In the genomic region with DNA sequence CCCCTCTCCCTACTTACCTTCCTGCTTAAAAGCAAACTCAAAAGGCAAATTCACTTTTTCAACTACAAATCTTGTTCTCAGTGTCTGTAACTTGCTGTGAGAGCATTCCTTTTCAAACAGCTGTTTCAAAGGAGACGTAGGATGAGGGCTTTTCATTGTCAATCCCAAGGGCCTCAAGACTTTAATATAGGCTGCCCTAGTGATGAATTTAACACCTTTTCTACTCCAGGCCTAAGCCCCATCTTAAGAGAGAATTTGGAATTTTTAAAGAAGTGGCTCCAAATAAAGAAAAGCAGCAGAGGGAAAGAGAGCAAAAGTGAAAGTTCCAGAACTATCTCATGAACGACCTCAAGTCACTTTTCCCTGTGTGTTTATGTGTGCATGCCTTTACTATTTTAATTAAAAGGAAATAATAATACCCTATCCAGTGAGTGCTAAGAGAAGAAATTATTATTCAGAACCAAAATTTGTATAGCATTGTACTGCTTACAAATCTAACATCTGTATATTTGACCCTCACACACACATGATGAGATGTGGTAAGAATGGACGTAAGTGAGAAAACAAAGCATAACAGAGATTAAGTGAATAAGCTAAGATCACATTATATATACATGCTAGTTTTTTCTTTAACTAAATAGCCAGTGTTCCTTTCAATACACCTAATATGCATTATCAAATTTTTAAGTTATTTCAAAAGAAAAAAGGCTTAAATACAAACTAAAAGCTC, we compare ENCODE assay signal across 12 cellular contexts.
DNase-seq lines count a peak whose midpoint lies in the region; ATAC-seq and TF ChIP-seq lines count a peak whose summit lies in the region.
"Had no signal": no experiment of that assay in that cellular context is flagged by ENCODE, and none has a peak within 500 bp of the region (broad histone marks: within the 10 kb centered on the region; RNA-seq: fewer than 3 reads in every experiment).

No MANE protein-coding gene starts in this region.

- H3K9ac ChIP-seq in muscle layer of colon (ENCODE audit: low read length) = no peak overlapping the region

- H3K27me3 ChIP-seq in MG63 = no peaks in the 10 kb centered on the region
- no peaks in the 10 kb centered on the region for H3K27me3 ChIP-seq in muscle layer of colon (ENCODE audit: control insufficient read depth in 1 of 2, insufficient read depth in 2 of 2, low read length in 2 of 2)
- no peaks in the 10 kb centered on the region for H3K27me3 ChIP-seq in upper lobe of left lung

- no peak for TF ChIP-seq EP300 in upper lobe of left lung (IDR thresholded peaks at IDR 0.05)

- TF ChIP-seq CTCF in coronary artery (IDR thresholded peaks at IDR 0.05) (no peak), upper lobe of left lung (IDR thresholded peaks at IDR 0.05) (no peak), omental fat pad (IDR thresholded peaks at IDR 0.05) (no peak)

- no peaks in the 10 kb centered on the region for H3K36me3 ChIP-seq in MG63
- no peaks in the 10 kb centered on the region for H3K36me3 ChIP-seq in muscle layer of colon (ENCODE audit: insufficient read depth, low read length)
- no peaks in the 10 kb centered on the region for H3K36me3 ChIP-seq in upper lobe of left lung

- H3K9me3 ChIP-seq in MG63 = no peaks in the 10 kb centered on the region
- H3K9me3 ChIP-seq in muscle layer of colon (ENCODE audit: low read length) = no peaks in the 10 kb centered on the region
- no peaks in the 10 kb centered on the region for H3K9me3 ChIP-seq in upper lobe of left lung

- no peak for TF ChIP-seq POLR2A in upper lobe of left lung (IDR thresholded peaks at IDR 0.05)

- H3K4me3 ChIP-seq in MG63 (peak overlapping the region; percentile 24), coronary artery (peak overlapping the region; percentile 41), muscle layer of colon (ENCODE audit: low read depth in 1 of 2, low read length in 2 of 2) (peak overlapping the region in 1 of 2 donors; percentile 26), upper lobe of left lung (no peak overlapping the region)

- DNase-seq in MG63 (no peak), coronary artery (ENCODE audit: low spot score) (no peak), upper lobe of left lung (no peak), SW480 (ENCODE audit: low spot score) (no peak), omental fat pad (ENCODE audit: low spot score) (no peak), NCI-H2107 treated with DMSO at 0.1 percent for 48 hours (lab: John Stamatoyannopoulos, UW; ENCODE audit: unreplicated experiment) (no peak)
- DNase-seq: activated CD8-positive, alpha-beta memory T cell treated with anti-CD3 and anti-CD28 coated beads for 24 hours; DMS79 treated with DMSO at 0.1 percent for 48 hours; NCI-H748 treated with DMSO at 0.1 percent for 48 hours; T-cell had no signal

- WGBS in upper lobe of left lung, 2 donors = 60 to 65% methylated on average over 3 of the region's 3 CpGs

- H3K27ac ChIP-seq in coronary artery (peak overlapping the region; percentile 70 to 73), muscle layer of colon (ENCODE audit: low read depth, low read length) (peak overlapping the region; percentile 76), upper lobe of left lung (peak overlapping the region; percentile 24 to 73 (median 60))

- ATAC-seq in upper lobe of left lung (ENCODE audit: low FRiP score in 2 of 2) (peak in 1 of 2 donors; percentile 46), omental fat pad (ENCODE audit: low FRiP score) (no peak)
- ATAC-seq: esophagus mucosa, T-cell had no signal

- H3K4me1 ChIP-seq in muscle layer of colon (ENCODE audit: insufficient read depth, low read length) = peaks cover 16% of the 10 kb centered on the region
- no peaks in the 10 kb centered on the region for H3K4me1 ChIP-seq in upper lobe of left lung

Comparison
In these comparisons a context has a peak if more than half of its experiments do, and no peak if none do; other contexts are left out.
1. H3K4me3 ChIP-seq: peak in MG63 (single experiment) and coronary artery (single experiment); none in upper lobe of left lung (0 of 4).
2. Peak in every context shown above with its lines, with median percentiles within 50 percentile points of each other: H3K27ac ChIP-seq.